Comparison of ENCODE assay signal across 9 cellular contexts in the genomic region with DNA sequence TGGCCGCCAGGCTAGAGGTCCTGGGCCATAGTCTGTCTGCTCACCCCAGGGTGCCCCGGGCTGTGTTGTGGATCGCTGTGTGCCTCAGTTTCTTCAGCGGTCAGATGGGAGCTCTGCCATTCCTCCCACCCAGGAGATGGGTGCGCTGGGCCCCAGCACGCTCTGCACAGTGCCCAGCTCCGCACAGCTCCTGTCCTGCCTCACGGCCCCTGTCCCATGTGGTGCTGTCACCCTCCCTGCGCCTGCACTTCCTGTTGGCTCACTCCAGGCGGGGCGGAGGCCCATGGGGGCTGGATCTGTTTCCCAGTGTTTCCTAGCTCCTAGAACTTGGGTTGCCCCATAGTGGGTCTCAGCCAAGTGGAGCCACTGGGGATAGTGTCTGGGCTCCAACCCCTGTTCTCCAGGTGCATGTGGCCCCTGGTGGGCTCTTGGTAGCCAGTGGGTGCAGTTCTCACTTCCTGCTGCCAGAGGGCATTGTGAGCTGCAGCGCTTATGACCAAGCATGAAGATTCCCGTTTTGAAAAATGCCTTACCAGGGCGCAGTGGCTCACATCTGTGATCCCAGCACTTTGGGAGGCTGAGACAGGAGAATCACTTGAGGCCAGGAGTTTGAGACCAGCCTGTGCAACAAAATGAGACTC.
DNase-seq lines count a peak whose midpoint lies in the region; ATAC-seq, FAIRE-seq and TF ChIP-seq lines count a peak whose summit lies in the region.
"Had no signal": no experiment of that assay in that cellular context is flagged by ENCODE, and none has a peak within 500 bp of the region (broad histone marks: within the 10 kb centered on the region; RNA-seq: fewer than 3 reads in every experiment).

No MANE protein-coding gene starts in this region.

- intact Hi-C loops in CD14-positive monocyte (cut with micrococcal nuclease), result no loop called here

- TF ChIP-seq CTCF in CD14-positive monocyte (IDR thresholded peaks at IDR 0.05), result peak; percentile 75
- peak; percentile 63 for TF ChIP-seq CTCF in VCaP (conservative IDR thresholded peaks at IDR 0.05)

- peak overlapping the region; percentile 58 for H3K27ac ChIP-seq in VCaP

- H3K36me3 Mint-ChIP-seq in CD14-positive monocyte, result peaks cover 59 to 87% of the 10 kb centered on the region in 2 donors
- H3K36me3 Mint-ChIP-seq in immature natural killer cell, result peaks cover 0 to under 1% (median 0%) of the 10 kb centered on the region in 3 donors

- H3K27me3 Mint-ChIP-seq in CD14-positive monocyte (ENCODE audit: low read depth in 3 of 3) (peaks cover 0 to 2% (median 1%) of the 10 kb centered on the region in 3 donors), immature natural killer cell (ENCODE audit: low read depth in 3 of 3) (peaks cover 0 to 9% (median 2%) of the 10 kb centered on the region in 3 donors)

- DNase-seq in CD14-positive monocyte (ENCODE audit: low spot score) (no peak), H7 (peak; percentile 91), iris pigment epithelial cell (ENCODE audit: low read depth) (peak; percentile 34), H54 (ENCODE audit: insufficient read length, low spot score) (no peak), immature natural killer cell (no peak), globus pallidus (ENCODE audit: low spot score) (no peak)

- no peak for TF ChIP-seq POLR2A in H54 (IDR thresholded peaks at IDR 0.05; ENCODE audit: low read depth, low read length)

- H3K27ac Mint-ChIP-seq in CD14-positive monocyte, result peak overlapping the region in 2 of 7 donors; percentile 13 to 25
- no peak overlapping the region for H3K27ac Mint-ChIP-seq in immature natural killer cell

- H3K4me3 ChIP-seq in H7 (ENCODE audit: insufficient read depth, low read depth, low read length), result no peak overlapping the region

- no peak overlapping the region for H3K4me3 Mint-ChIP-seq in CD14-positive monocyte
- no peak overlapping the region for H3K4me3 Mint-ChIP-seq in immature natural killer cell

- peaks cover 8% of the 10 kb centered on the region for H3K4me1 Mint-ChIP-seq in CD14-positive monocyte
- H3K4me1 Mint-ChIP-seq in immature natural killer cell, result peaks cover 0 to 5% of the 10 kb centered on the region in 2 donors

- no peaks in the 10 kb centered on the region for H3K27me3 ChIP-seq in H7 (ENCODE audit: control insufficient read depth, insufficient read depth, low read length)

- H3K9me3 Mint-ChIP-seq in CD14-positive monocyte (peaks cover 0 to 7% (median 0%) of the 10 kb centered on the region in 7 donors), immature natural killer cell (no peaks in the 10 kb centered on the region)

- H3K36me3 ChIP-seq in H7 (replicated peaks; ENCODE audit: control insufficient read depth, insufficient read depth, low read length), result peaks cover 2% of the 10 kb centered on the region

- ATAC-seq in HG02610 (IDR thresholded peaks at IDR 0.05; ENCODE audit: unreplicated experiment), result no peak

- no peak for FAIRE-seq in H54 (lab: Jason Lieb, UNC)
- FAIRE-seq: islet of Langerhans had no signal

Comparison
In these comparisons a context has a peak if more than half of its experiments do, and no peak if none do; other contexts are left out.
1. DNase-seq: peak in H7 (single experiment) and iris pigment epithelial cell (single experiment); none in CD14-positive monocyte (single experiment), H54 (single experiment), immature natural killer cell (0 of 3) and globus pallidus (single experiment).